14 cellular contexts compared by ENCODE assay signal in the genomic region with DNA sequence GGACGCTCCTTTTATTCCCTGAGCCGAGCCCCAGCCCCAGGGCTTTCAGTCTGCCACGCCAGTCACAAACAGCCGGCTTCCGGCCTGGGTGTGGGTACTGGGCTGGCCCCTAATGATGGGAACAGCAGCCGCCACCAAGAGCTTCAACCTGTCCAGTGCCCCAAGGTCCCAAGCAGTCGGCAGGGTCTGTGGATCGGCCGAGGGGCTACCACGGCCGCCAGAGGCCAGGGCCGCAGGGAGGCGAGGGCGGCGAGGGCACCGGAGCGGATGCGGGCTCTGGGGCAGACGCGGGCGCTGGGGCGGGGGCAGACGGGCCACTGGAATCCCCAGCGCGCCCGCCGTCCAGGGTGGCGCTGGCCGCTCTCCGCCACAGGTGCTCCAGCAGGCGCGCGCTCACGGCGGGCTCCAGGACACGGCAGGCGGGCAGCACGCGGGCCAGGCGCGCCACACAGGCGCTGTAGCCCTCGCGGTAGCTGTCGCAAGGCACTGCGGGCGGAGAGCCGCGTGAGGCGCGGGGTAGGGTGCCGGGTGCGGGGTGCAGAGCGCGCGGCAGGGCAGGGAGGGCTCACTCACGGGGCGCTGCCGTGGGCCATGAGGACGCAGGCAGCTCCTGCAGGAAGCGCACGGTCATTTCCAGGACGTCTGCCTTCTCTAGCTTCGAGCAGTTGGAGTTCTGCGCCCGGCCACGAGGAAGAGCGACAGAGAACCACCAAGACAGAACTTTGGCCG. TPM values are rescaled to one million over a fixed set of nuclear protein-coding genes. Genes with fewer than 3 reads are reported as not detected.
DNase-seq lines count a peak whose midpoint lies in the region; ATAC-seq and TF ChIP-seq lines count a peak whose summit lies in the region.
"Had no signal": no experiment of that assay in that cellular context is flagged by ENCODE, and none has a peak within 500 bp of the region (broad histone marks: within the 10 kb centered on the region; RNA-seq: fewer than 3 reads in every experiment).

No MANE protein-coding gene starts in this region.

- H3K27me3 Mint-ChIP-seq in H9 (ENCODE audit: low read depth) (peaks cover 97% of the 10 kb centered on the region), T-helper 17 cell (peaks cover 58% of the 10 kb centered on the region)

- no peak overlapping the region for H3K56ac ChIP-seq in H9 (ENCODE audit: insufficient read length, low read depth, low read length)

- H3K9me2 ChIP-seq in hepatocyte (replicated peaks; ENCODE audit: insufficient read depth) = no peaks in the 10 kb centered on the region

- no CpG with 5 or more reads among the region's 69 CpGs for WGBS in H9 (ENCODE audit: extremely low coverage, insufficient read length, low lambda C conversion rate)
- WGBS in hepatocyte (ENCODE audit: low lambda C conversion rate, missing lambda C conversion rate) = 26% methylated on average over 46 of the region's 69 CpGs
- WGBS in trophoblast cell (ENCODE audit: extremely low coverage, insufficient coverage, insufficient read length) = no CpG with 5 or more reads among the region's 69 CpGs
- WGBS in adrenal gland, 4 donors = 0 to 23% (median 7%) methylated on average over 3 to 69 of the region's 69 CpGs

- H4K12ac ChIP-seq in trophoblast cell (ENCODE audit: low read depth, low read length) = no peak overlapping the region

- H2BK12ac ChIP-seq in H9 (ENCODE audit: insufficient read length, low read depth, low read length) (no peak overlapping the region), trophoblast cell (ENCODE audit: low read length) (no peak overlapping the region)

- H3K23ac ChIP-seq in H9 (ENCODE audit: insufficient read length, low read depth, low read length) (no peak overlapping the region), trophoblast cell (ENCODE audit: low read length) (no peak overlapping the region)

- peaks cover 3% of the 10 kb centered on the region; the same call in 1 of the 2 replicates for H3K4me1 ChIP-seq in H9 (ENCODE audit: insufficient read depth, low read length)
- H3K4me1 ChIP-seq in hepatocyte (ENCODE audit: insufficient read depth) = peaks cover 29% of the 10 kb centered on the region
- peaks cover 8 to 27% of the 10 kb centered on the region in 2 experiments for H3K4me1 ChIP-seq in trophoblast cell (ENCODE audit: control insufficient read depth in 1 of 2, insufficient read depth in 2 of 2, low read length in 2 of 2)
- peaks cover 15 to 33% of the 10 kb centered on the region in 2 donors for H3K4me1 ChIP-seq in adrenal gland (replicated peaks in 1 of 2)
- H3K4me1 ChIP-seq in tibial artery = peaks cover 0 to 45% (median 31%) of the 10 kb centered on the region in 4 donors

- H3K79me1 ChIP-seq in H9 (ENCODE audit: insufficient read depth, low read depth, low read length, poor library complexity, severe bottlenecking) = no peaks in the 10 kb centered on the region
- H3K79me1 ChIP-seq in trophoblast cell (ENCODE audit: low read length) = peaks cover 8% of the 10 kb centered on the region

- peaks cover 22 to 26% of the 10 kb centered on the region in 2 experiments for H3K4me1 Mint-ChIP-seq in H9
- peaks cover 18% of the 10 kb centered on the region for H3K4me1 Mint-ChIP-seq in T-helper 17 cell

- H4K5ac ChIP-seq in H9 (ENCODE audit: insufficient read length, low read depth, low read length) = no peak overlapping the region

- H3K4me2 ChIP-seq in H9 (ENCODE audit: insufficient read depth, insufficient read length, low read length) (no peak overlapping the region), hepatocyte (peak overlapping the region; percentile 88), trophoblast cell (ENCODE audit: low read length) (peak overlapping the region; percentile 14)

- H3K18ac ChIP-seq in H9 (ENCODE audit: insufficient read length, low read depth, low read length) (no peak overlapping the region), trophoblast cell (ENCODE audit: low read length) (no peak overlapping the region)

- no peak overlapping the region for H2BK120ac ChIP-seq in H9 (ENCODE audit: low read depth, low read length, poor library complexity, severe bottlenecking)
- no peak overlapping the region for H2BK120ac ChIP-seq in trophoblast cell (ENCODE audit: insufficient read depth, low read length, poor library complexity)

- H3K4me3 Mint-ChIP-seq in H9 (peak overlapping the region; percentile 42 to 74), T-helper 17 cell (peak overlapping the region; percentile 25)
- H3K4me3 Mint-ChIP-seq: activated CD4-positive, alpha-beta memory T cell treated with anti-CD3 and anti-CD28 coated beads for 36 hours; HFFc6 had no signal

- TF ChIP-seq CTCF in H9 (conservative IDR thresholded peaks at IDR 0.05) = no peak
- no peak for TF ChIP-seq CTCF in hepatocyte (IDR thresholded peaks at IDR 0.05; ENCODE audit: poor library complexity)
- TF ChIP-seq CTCF in adrenal gland (IDR thresholded peaks at IDR 0.05) = no peak
- TF ChIP-seq CTCF in tibial artery (IDR thresholded peaks at IDR 0.05) = no peak

- H2BK20ac ChIP-seq in H9 (ENCODE audit: low read depth, low read length, poor library complexity, severe bottlenecking) = no peak overlapping the region

- no peak overlapping the region for H3K14ac ChIP-seq in H9 (ENCODE audit: insufficient read depth, low read length)
- no peak overlapping the region for H3K14ac ChIP-seq in trophoblast cell (ENCODE audit: low read length)

- no peak overlapping the region for H4K91ac ChIP-seq in H9 (ENCODE audit: insufficient read length, low read depth, low read length)
- H4K91ac ChIP-seq in trophoblast cell (ENCODE audit: low read depth, low read length) = no peak overlapping the region

- intact Hi-C loops in adrenal gland (cut with DNase I) = no loop called here
- intact Hi-C loops in tibial artery (cut with DNase I; ENCODE audit: low total_unique reads) = no loop called here

- H3K36me3 Mint-ChIP-seq in H9 (ENCODE audit: insufficient read depth in 1 of 3, low read depth in 3 of 3) (no peaks in the 10 kb centered on the region), T-helper 17 cell (ENCODE audit: low read depth) (no peaks in the 10 kb centered on the region)
- H3K36me3 Mint-ChIP-seq: activated CD4-positive, alpha-beta memory T cell treated with anti-CD3 and anti-CD28 coated beads for 36 hours had no signal

- no peak overlapping the region for H3K9ac ChIP-seq in H9 (ENCODE audit: extremely low read depth, insufficient read length, low read length)
- no peak overlapping the region for H3K9ac ChIP-seq in trophoblast cell (ENCODE audit: low read length)

- H3K79me2 ChIP-seq in H9 (ENCODE audit: insufficient read depth, low read length) = no peaks in the 10 kb centered on the region
- no peaks in the 10 kb centered on the region for H3K79me2 ChIP-seq in hepatocyte
- no peaks in the 10 kb centered on the region for H3K79me2 ChIP-seq in trophoblast cell (ENCODE audit: control insufficient read depth, insufficient read depth, low read length, poor library complexity)

- no peak overlapping the region for H3K27ac ChIP-seq in H9 (ENCODE audit: insufficient read length, low read depth, low read length)
- no peak overlapping the region for H3K27ac ChIP-seq in hepatocyte
- no peak overlapping the region for H3K27ac ChIP-seq in trophoblast cell (ENCODE audit: low read depth, low read length)
- no peak overlapping the region for H3K27ac ChIP-seq in adrenal gland
- H3K27ac ChIP-seq in tibial artery = no peak overlapping the region
- H3K27ac ChIP-seq: body of pancreas, HL-60 had no signal

- H2AFZ ChIP-seq in H9 (ENCODE audit: low read length) (no peak overlapping the region), hepatocyte (no peak overlapping the region), trophoblast cell (ENCODE audit: insufficient read depth, low read length, poor library complexity) (no peak overlapping the region)

- H3K27ac Mint-ChIP-seq in H9 (no peak overlapping the region), T-helper 17 cell (no peak overlapping the region)
- H3K27ac Mint-ChIP-seq: activated CD4-positive, alpha-beta memory T cell treated with anti-CD3 and anti-CD28 coated beads for 36 hours; HFFc6 had no signal

- no peak overlapping the region for H2AK5ac ChIP-seq in H9 (ENCODE audit: insufficient read length, low read length)
- H2AK5ac ChIP-seq in trophoblast cell (ENCODE audit: low read length) = no peak overlapping the region

- H2BK5ac ChIP-seq in H9 (ENCODE audit: insufficient read length, low read length) (no peak overlapping the region), trophoblast cell (ENCODE audit: low read depth, low read length, poor library complexity) (no peak overlapping the region)

- no peaks in the 10 kb centered on the region; a peak in 1 of 5 replicates for H3K9me3 Mint-ChIP-seq in H9
- H3K9me3 Mint-ChIP-seq: activated CD4-positive, alpha-beta memory T cell treated with anti-CD3 and anti-CD28 coated beads for 36 hours; HFFc6 had no signal

- no peak overlapping the region for H3T11ph ChIP-seq in H9 (ENCODE audit: low read length)

- peaks cover 10% of the 10 kb centered on the region for H3K23me2 ChIP-seq in H9 (ENCODE audit: insufficient read length, low read depth, low read length, poor library complexity, severe bottlenecking)

- no peak overlapping the region for H2BK15ac ChIP-seq in H9 (ENCODE audit: low read depth, low read length)

- H3K27me3 ChIP-seq in H9 (ENCODE audit: insufficient read depth, low read length) = peaks cover 66% of the 10 kb centered on the region
- peaks cover 81% of the 10 kb centered on the region for H3K27me3 ChIP-seq in hepatocyte
- H3K27me3 ChIP-seq in trophoblast cell (ENCODE audit: insufficient read depth, low read length) = peaks cover 44% of the 10 kb centered on the region
- H3K27me3 ChIP-seq in adrenal gland = peaks cover 75% of the 10 kb centered on the region
- peaks cover 0 to 100% of the 10 kb centered on the region in 2 donors for H3K27me3 ChIP-seq in tibial artery

- H4K20me1 ChIP-seq in H9 (ENCODE audit: control insufficient read depth, insufficient read depth, insufficient read length) = no peaks in the 10 kb centered on the region
- no peaks in the 10 kb centered on the region for H4K20me1 ChIP-seq in hepatocyte (ENCODE audit: insufficient read depth, poor library complexity, severe bottlenecking)

- TF ChIP-seq POLR2A in adrenal gland (IDR thresholded peaks at IDR 0.05) = no peak

- H3K4ac ChIP-seq in H9 (ENCODE audit: low read depth, low read length) (no peak overlapping the region), trophoblast cell (ENCODE audit: low read depth, low read length) (no peak overlapping the region)

- H3K4me3 ChIP-seq in hepatocyte (no peak overlapping the region), trophoblast cell (ENCODE audit: low read depth, low read length) (no peak overlapping the region), adrenal gland (no peak overlapping the region), tibial artery (no peak overlapping the region)
- H3K4me3 ChIP-seq: body of pancreas had no signal

- H3K36me3 ChIP-seq in hepatocyte (replicated peaks; ENCODE audit: insufficient read depth, low read depth) (no peaks in the 10 kb centered on the region), trophoblast cell (ENCODE audit: control insufficient read depth in 1 of 2, insufficient read depth in 2 of 2, low read length in 2 of 2) (no peaks in the 10 kb centered on the region), adrenal gland (replicated peaks in 1 of 2) (no peaks in the 10 kb centered on the region), tibial artery (no peaks in the 10 kb centered on the region)

- H3K9me3 ChIP-seq in H9 (ENCODE audit: control insufficient read depth, low read depth, low read length) = no peaks in the 10 kb centered on the region
- H3K9me3 ChIP-seq in T-helper 17 cell (ENCODE audit: control insufficient read depth, low read length, poor library complexity, severe bottlenecking) = no peaks in the 10 kb centered on the region
- H3K9me3 ChIP-seq in hepatocyte (ENCODE audit: low read depth) = no peaks in the 10 kb centered on the region
- H3K9me3 ChIP-seq in trophoblast cell (ENCODE audit: insufficient read depth, low read depth, low read length) = peaks cover 6% of the 10 kb centered on the region
- H3K9me3 ChIP-seq in adrenal gland (replicated peaks in 1 of 3) = no peaks in the 10 kb centered on the region
- no peaks in the 10 kb centered on the region for H3K9me3 ChIP-seq in tibial artery
- H3K9me3 ChIP-seq: body of pancreas had no signal

- H4K8ac ChIP-seq in H9 (replicated peaks; ENCODE audit: insufficient read length, low read depth, low read length) (no peak overlapping the region), trophoblast cell (ENCODE audit: low read depth, low read length) (no peak overlapping the region)

- DNase-seq in H9 = no peak
- DNase-seq in T-helper 17 cell = no peak
- DNase-seq in hepatocyte (ENCODE audit: low spot score) = no peak
- peak; percentile 50 to 64 for DNase-seq in trophoblast cell
- DNase-seq in adrenal gland = no peak
- DNase-seq in NCI-H82 (lab: John Stamatoyannopoulos, UW) = no peak
- no peak for DNase-seq in tibial artery
- DNase-seq: activated CD4-positive, alpha-beta memory T cell treated with anti-CD3 and anti-CD28 coated beads for 36 hours; HFFc6; NCI-H2029; occipital lobe had no signal

- ATAC-seq in T-helper 17 cell = no peak
- no peak for ATAC-seq in GM21717 (IDR thresholded peaks at IDR 0.05; ENCODE audit: unreplicated experiment)
- ATAC-seq: body of pancreas had no signal

RNA-seq across cellular contexts. Expression of a gene that starts 0.9 kb away (rescaled TPM):
- total RNA-seq in H9 (2021) = 0.81 and 1.2 TPM in 2 replicates
- not detected for total RNA-seq in T-helper 17 cell
- total RNA-seq in hepatocyte = 0.27 and 0.44 TPM in 2 replicates
- 0.36 and 1.2 TPM in 2 replicates for polyA plus RNA-seq in hepatocyte
- 33.7 and 41.0 TPM in 2 replicates for polyA plus RNA-seq in trophoblast cell (2013)
- total RNA-seq in adrenal gland = under 1 TPM in 3 of 8 donors, not detected in 5; 0.07 to 0.18 (median 0.14) TPM
- polyA plus RNA-seq in adrenal gland = under 1 TPM in 2 of 3 donors, not detected in 1; 0.04 to 0.10 TPM

RNA-seq across cellular contexts. Expression of a gene that starts 5.7 kb away (rescaled TPM):
- total RNA-seq in H9 (2021) = 53.1 and 59.3 TPM in 2 replicates
- 10 to 100 TPM; 13.2 to 15.7 TPM for total RNA-seq in T-helper 17 cell
- total RNA-seq in hepatocyte = 21.4 and 31.1 TPM in 2 replicates
- polyA plus RNA-seq in hepatocyte = 48.4 and 65.7 TPM in 2 replicates
- polyA plus RNA-seq in trophoblast cell (2013) = 5.8 and 6.9 TPM in 2 replicates
- 10 to 100 TPM in 1 of 8 donors, 1 to 10 TPM in 7; 2.3 to 10.8 (median 6.1) TPM for total RNA-seq in adrenal gland
- polyA plus RNA-seq in adrenal gland = 1 to 10 TPM in 2 of 3 donors, under 1 TPM in 1; 0.16 to 9.8 (median 6.8) TPM
- total RNA-seq: HFFc6, occipital lobe had no signal

RNA-seq across cellular contexts. Expression of a gene that starts 25.3 kb away (rescaled TPM):
- 85.2 and 87.4 TPM in 2 replicates for total RNA-seq in H9 (2021)
- total RNA-seq in T-helper 17 cell = 1 to 10 TPM; 4.9 to 7.1 TPM
- total RNA-seq in hepatocyte = 20.3 and 25.8 TPM in 2 replicates
- 38.1 and 39.9 TPM in 2 replicates for polyA plus RNA-seq in hepatocyte
- polyA plus RNA-seq in trophoblast cell (2013) = 30.7 and 31.4 TPM in 2 replicates
- 10 to 100 TPM in 7 of 8 donors, 1 to 10 TPM in 1; 8.4 to 29.4 (median 15.0) TPM for total RNA-seq in adrenal gland
- 10 to 100 TPM; 11.3 to 26.6 (median 13.0) TPM for polyA plus RNA-seq in adrenal gland

RNA-seq across cellular contexts. Expression of a gene that starts 47.1 kb away (rescaled TPM):
- 18.3 and 19.4 TPM in 2 replicates for total RNA-seq in H9 (2021)
- 100 to 1,000 TPM; 393 to 433 TPM for total RNA-seq in T-helper 17 cell
- total RNA-seq in hepatocyte = 4.8 and 14.0 TPM in 2 replicates
- 7.1 and 16.9 TPM in 2 replicates for polyA plus RNA-seq in hepatocyte
- 22.6 and 23.0 TPM in 2 replicates for polyA plus RNA-seq in trophoblast cell (2013)
- total RNA-seq in adrenal gland = 10 to 100 TPM in 4 of 8 donors, 1 to 10 TPM in 4; 2.7 to 36.4 (median 9.7) TPM
- 100 to 1,000 TPM in 1 of 3 donors, 10 to 100 TPM in 1, 1 to 10 TPM in 1; 1.2 to 169 (median 63.8) TPM for polyA plus RNA-seq in adrenal gland

Comparison
In these comparisons a context has a peak if more than half of its experiments do, and no peak if none do; other contexts are left out.
1. DNase-seq: peak in trophoblast cell (2 of 2); none in H9 (single experiment), T-helper 17 cell (0 of 3), hepatocyte (single experiment), adrenal gland (0 of 7), NCI-H82 (single experiment) and tibial artery (0 of 2).